Comparison of ENCODE assay signal across 29 cellular contexts in genomic region chr4:36046026-36046425, GRCh38.
"Had no signal": no experiment of that assay in that cellular context is flagged by ENCODE, and none has a peak within 500 bp of the region (broad histone marks: within the 10 kb centered on the region; RNA-seq: fewer than 3 reads in every experiment).

No MANE protein-coding gene starts in this region.

- DNase-seq: activated CD4-positive, alpha-beta T cell treated with anti-CD3 and anti-CD28 coated beads for 36 hours; activated CD8-positive, alpha-beta memory T cell treated with anti-CD3 and anti-CD28 coated beads, Interleukin-2, amount 50 U/mL, for 4 hours; activated CD8-positive, alpha-beta T cell treated with anti-CD3 and anti-CD28 coated beads for 36 hours; activated gamma-delta T cell treated with Interleukin-2 at 50 U/mL for 16 hours; activated naive CD4-positive, alpha-beta T cell treated with anti-CD3 and anti-CD28 coated beads, Interleukin-2, amount 10 ng/mL, durations not matched to agents 7 days and 5 days; activated naive CD8-positive, alpha-beta T cell treated with anti-CD3 and anti-CD28 coated beads for 36 hours; activated T-cell treated with anti-CD3 and anti-CD28 coated beads, Interleukin-2, amount 50 U/mL, for 72 hours; adrenal gland; anterior cingulate cortex; caudate nucleus; NCI-H1092; NCI-H1417; NCI-H1694; NCI-H2029; NCI-H2107; NCI-H2171 treated with DMSO at 0.1 percent for 48 hours; NCI-H226; NCI-H526; NCI-H774; NK-92 treated with Interleukin-12 subunit alpha and Interleukin-12 subunit beta, amount 100 ng/mL, for 24 hours; OCI-M1; RPMI8226; T-cell; T-helper 2 cell; WERI-Rb-1 had no signal

- H3K9me3 ChIP-seq: adrenal gland, breast epithelium had no signal

- H3K4me1 ChIP-seq: adrenal gland, breast epithelium had no signal

- H3K27me3 ChIP-seq: adrenal gland, breast epithelium had no signal

- H3K27ac ChIP-seq: adrenal gland, breast epithelium, SK-N-MC, WERI-Rb-1 had no signal

- ATAC-seq: activated CD4-positive, alpha-beta T cell treated with anti-CD3 and anti-CD28 coated beads for 36 hours; activated CD8-positive, alpha-beta T cell treated with anti-CD3 and anti-CD28 coated beads for 36 hours; activated T-cell treated with anti-CD3 and anti-CD28 coated beads, Interleukin-2, amount 50 U/mL, for 72 hours; Panc1; Right ventricle myocardium inferior; T-cell had no signal

- H3K4me3 ChIP-seq: adrenal gland, breast epithelium, SK-N-MC had no signal

- H3K36me3 ChIP-seq: adrenal gland, breast epithelium, WERI-Rb-1 had no signal
